Comparison of ENCODE assay signal across 33 cellular contexts in genomic region chr1:186960866-186961265, GRCh38.
DNase-seq lines count a peak whose midpoint lies in the region; ATAC-seq and TF ChIP-seq lines count a peak whose summit lies in the region.
"Had no signal": no experiment of that assay in that cellular context is flagged by ENCODE, and none has a peak within 500 bp of the region (broad histone marks: within the 10 kb centered on the region; RNA-seq: fewer than 3 reads in every experiment).

No MANE protein-coding gene starts in this region.

- no peak overlapping the region for H3K27ac ChIP-seq in gastroesophageal sphincter
- H3K27ac ChIP-seq: BLaER1 treated with 17β-estradiol and CSF1 and Interleukin-3, amounts not matched to agents 10 nM and 100 nM; dorsolateral prefrontal cortex; foreskin keratinocyte; heart right ventricle; parathyroid adenoma; right atrium auricular region; SK-N-MC; tibial nerve had no signal

- no peaks in the 10 kb centered on the region for H3K27me3 ChIP-seq in gastroesophageal sphincter
- H3K27me3 ChIP-seq: BLaER1 treated with 17β-estradiol and CSF1 and Interleukin-3, amounts not matched to agents 10 nM and 100 nM; dorsolateral prefrontal cortex; foreskin keratinocyte; heart right ventricle; right atrium auricular region; stomach; tibial nerve had no signal

- intact Hi-C loops in activated CD4-positive, alpha-beta memory T cell treated with anti-CD3 and anti-CD28 coated beads for 36 hours (cut with micrococcal nuclease), result no loop called here

- TF ChIP-seq EP300 in gastroesophageal sphincter (IDR thresholded peaks at IDR 0.05), result no peak

- H3K36me3 ChIP-seq in gastroesophageal sphincter, result peaks cover 0 to 3% of the 10 kb centered on the region in 2 donors
- H3K36me3 ChIP-seq: BLaER1 treated with 17β-estradiol and CSF1 and Interleukin-3, amounts not matched to agents 10 nM and 100 nM; right atrium auricular region had no signal

- no peaks in the 10 kb centered on the region for H3K9me3 ChIP-seq in gastroesophageal sphincter
- H3K9me3 ChIP-seq: BLaER1 treated with 17β-estradiol and CSF1 and Interleukin-3, amounts not matched to agents 10 nM and 100 nM; Caco-2; right atrium auricular region; stomach; tibial nerve had no signal

- no peak overlapping the region for H3K4me3 Mint-ChIP-seq in activated CD4-positive, alpha-beta memory T cell treated with anti-CD3 and anti-CD28 coated beads for 36 hours
- H3K4me3 Mint-ChIP-seq: neural crest cell, T-helper 17 cell had no signal

- peak; percentile 70 for ATAC-seq in gastroesophageal sphincter
- ATAC-seq: foreskin keratinocyte, heart right ventricle, T-helper 17 cell had no signal

- TF ChIP-seq CTCF in AG09309 (IDR thresholded peaks at IDR 0.05; ENCODE audit: control insufficient read depth, insufficient read depth, low read depth, low read length, missing control alignments), result no peak
- TF ChIP-seq CTCF in gastroesophageal sphincter (IDR thresholded peaks at IDR 0.05), result no peak

- no peaks in the 10 kb centered on the region for H3K4me1 Mint-ChIP-seq in activated CD4-positive, alpha-beta memory T cell treated with anti-CD3 and anti-CD28 coated beads for 36 hours (ENCODE audit: low read depth)
- H3K4me1 Mint-ChIP-seq: neural crest cell, T-helper 17 cell had no signal

- H3K27me3 Mint-ChIP-seq in activated CD4-positive, alpha-beta memory T cell treated with anti-CD3 and anti-CD28 coated beads for 36 hours, result no peaks in the 10 kb centered on the region

- 85 to 100% methylated on average over 1 of the region's 1 CpG for WGBS in gastroesophageal sphincter (ENCODE audit: low coverage in 1 of 2), 2 donors

- CTCF ChIA-PET in activated CD4-positive, alpha-beta memory T cell treated with anti-CD3 and anti-CD28 coated beads for 36 hours (lab: Charles Lee), result no interaction called here

- H3K4me1 ChIP-seq in gastroesophageal sphincter, result no peaks in the 10 kb centered on the region
- H3K4me1 ChIP-seq: Caco-2, foreskin keratinocyte, heart right ventricle, parathyroid adenoma, right atrium auricular region, tibial nerve had no signal

- POLR2A ChIA-PET in activated CD4-positive, alpha-beta memory T cell treated with anti-CD3 and anti-CD28 coated beads for 36 hours (lab: Charles Lee), result no interaction called here

- H3K36me3 Mint-ChIP-seq in activated CD4-positive, alpha-beta memory T cell treated with anti-CD3 and anti-CD28 coated beads for 36 hours, result no peaks in the 10 kb centered on the region

- no peak overlapping the region for H3K27ac Mint-ChIP-seq in activated CD4-positive, alpha-beta memory T cell treated with anti-CD3 and anti-CD28 coated beads for 36 hours
- H3K27ac Mint-ChIP-seq: T-helper 17 cell had no signal

- no peak for TF ChIP-seq POLR2A in gastroesophageal sphincter (IDR thresholded peaks at IDR 0.05)

- H3K4me3 ChIP-seq in AG09309 (ENCODE audit: control insufficient read depth, low read depth, low read length) (no peak overlapping the region), gastroesophageal sphincter (no peak overlapping the region)
- H3K4me3 ChIP-seq: BLaER1 treated with 17β-estradiol and CSF1 and Interleukin-3, amounts not matched to agents 10 nM and 100 nM; dorsolateral prefrontal cortex; heart right ventricle; right atrium auricular region; SK-N-MC; smooth muscle cell; stomach; tibial nerve had no signal

- no peaks in the 10 kb centered on the region for H3K9me3 Mint-ChIP-seq in activated CD4-positive, alpha-beta memory T cell treated with anti-CD3 and anti-CD28 coated beads for 36 hours
- H3K9me3 Mint-ChIP-seq: neural crest cell had no signal

- DNase-seq in AG09309 (ENCODE audit: low read depth), result peak; percentile 38
- DNase-seq in HCEC 1CT, result peak; percentile 47
- DNase-seq in amniotic epithelial cell (ENCODE audit: low read depth), result peak; percentile 91
- no peak for DNase-seq in RKO (ENCODE audit: low spot score)
- DNase-seq in SKM-1 (lab: John Stamatoyannopoulos, UW; ENCODE audit: unreplicated experiment), result no peak
- DNase-seq in activated naive CD4-positive, alpha-beta T cell (lab: John Stamatoyannopoulos, UW), result no peak
- no peak for DNase-seq in activated CD4-positive, alpha-beta memory T cell treated with anti-CD3 and anti-CD28 coated beads for 36 hours
- DNase-seq: activated gamma-delta T cell; activated T-cell treated with anti-CD3 and anti-CD28 coated beads, Interleukin-2, amount 50 U/mL, for 1 hour; Caco-2; DMS79; dorsolateral prefrontal cortex; foreskin keratinocyte; GDM1; heart right ventricle; KG1; left cardiac atrium; MM.1S; NCI-H146; NCI-H2171; NCI-H510A treated with DMSO at 0.1 percent for 48 hours; stimulated activated CD4-positive, alpha-beta T cell treated with anti-CD3 and anti-CD28 coated beads, Interleukin-1b, Interleukin-23, amount 100 ng/mL, for 48 hours; stimulated activated CD8-positive, alpha-beta memory T cell treated with anti-CD3 and anti-CD28 coated beads, Interleukin-4, amount 100 ng/mL, for 48 hours; stomach; T-helper 17 cell had no signal

Comparison
In these comparisons a context has a peak if more than half of its experiments do, and no peak if none do; other contexts are left out.
1. DNase-seq: peak in AG09309 (single experiment), HCEC 1CT (single experiment) and amniotic epithelial cell (single experiment); none in RKO (single experiment), SKM-1 (single experiment), activated naive CD4-positive, alpha-beta T cell (0 of 4) and activated CD4-positive, alpha-beta memory T cell treated with anti-CD3 and anti-CD28 coated beads for 36 hours (single experiment).